8 cellular contexts compared by ENCODE assay signal in genomic region chr19:11506101-11506555, GRCh38. TPM values are rescaled to one million over a fixed set of nuclear protein-coding genes. Genes with fewer than 3 reads are reported as not detected.
DNase-seq lines count a peak whose midpoint lies in the region; ATAC-seq and TF ChIP-seq lines count a peak whose summit lies in the region.

No MANE protein-coding gene starts in this region.

- no peak for DNase-seq in activated CD4-positive, alpha-beta T cell treated with anti-CD3 and anti-CD28 coated beads for 36 hours
- DNase-seq in activated CD4-positive, alpha-beta T cell treated with anti-CD3 and anti-CD28 coated beads for 4 hours: no peak
- DNase-seq in activated B cell treated with CpG ODN at 0.5 μM for 24 hours: no peak
- DNase-seq in left ventricle myocardium superior: no peak
- peak; percentile 10 for DNase-seq in smooth muscle cell of the brain vasculature (ENCODE audit: low read depth, low spot score)
- DNase-seq in stimulated activated CD4-positive, alpha-beta T cell treated with anti-CD3 and anti-CD28 coated beads, Interleukin-4, amount 100 ng/mL, for 4 hours: no peak
- no peak for DNase-seq in effector CD8-positive, alpha-beta T cell (lab: John Stamatoyannopoulos, UW)

- H3K4me1 Mint-ChIP-seq in activated CD4-positive, alpha-beta T cell treated with anti-CD3 and anti-CD28 coated beads for 36 hours: peaks cover 12% of the 10 kb centered on the region
- peaks cover 18% of the 10 kb centered on the region for H3K4me1 Mint-ChIP-seq in activated B cell treated with CpG ODN at 0.5 μM for 24 hours

- peaks cover 16% of the 10 kb centered on the region for H3K36me3 Mint-ChIP-seq in activated CD4-positive, alpha-beta T cell treated with anti-CD3 and anti-CD28 coated beads for 36 hours (ENCODE audit: low read depth)
- H3K36me3 Mint-ChIP-seq in activated B cell treated with CpG ODN at 0.5 μM for 24 hours (ENCODE audit: low read depth): peaks cover 18% of the 10 kb centered on the region

- TF ChIP-seq CTCF in activated B cell treated with CpG ODN at 0.5 μM for 24 hours (IDR thresholded peaks at IDR 0.05): no peak

- H3K4me3 Mint-ChIP-seq in activated CD4-positive, alpha-beta T cell treated with anti-CD3 and anti-CD28 coated beads for 36 hours: peak overlapping the region; percentile 83
- peak overlapping the region; percentile 92 for H3K4me3 Mint-ChIP-seq in activated B cell treated with CpG ODN at 0.5 μM for 24 hours

- intact Hi-C loops in activated CD4-positive, alpha-beta T cell treated with anti-CD3 and anti-CD28 coated beads for 36 hours (cut with DNase I, micrococcal nuclease): no loop called here
- intact Hi-C loops in activated B cell treated with CpG ODN at 0.5 μM for 24 hours (cut with micrococcal nuclease): no loop called here
- intact Hi-C loops in left ventricle myocardium superior (cut with micrococcal nuclease): no loop called here

- POLR2A ChIA-PET in activated CD4-positive, alpha-beta T cell treated with anti-CD3 and anti-CD28 coated beads for 36 hours (lab: Charles Lee): no interaction called here
- POLR2A ChIA-PET in activated B cell treated with CpG ODN at 0.5 μM for 24 hours (lab: Charles Lee): interaction anchor here (0.6 to 2.1 kb wide), 8 partner anchors 17 to 261 kb away, joined by 3 to 10 read pairs (median 4); partner anchors contain the start of genes ECSIT, ELOF1 and ZNF441

- H3K9me3 Mint-ChIP-seq in activated CD4-positive, alpha-beta T cell treated with anti-CD3 and anti-CD28 coated beads for 36 hours (ENCODE audit: low read depth): no peaks in the 10 kb centered on the region
- H3K9me3 Mint-ChIP-seq in activated B cell treated with CpG ODN at 0.5 μM for 24 hours: no peaks in the 10 kb centered on the region

- CTCF ChIA-PET in activated CD4-positive, alpha-beta T cell treated with anti-CD3 and anti-CD28 coated beads for 36 hours (lab: Charles Lee): interaction anchor here (1.7 kb wide), 1 partner anchor 23 kb away, joined by 6 read pairs; no protein-coding TSS in a partner anchor
- CTCF ChIA-PET in activated B cell treated with CpG ODN at 0.5 μM for 24 hours (lab: Charles Lee): interaction anchor here (0.6 kb wide), 1 partner anchor 100 kb away, joined by 3 read pairs; no protein-coding TSS in a partner anchor

- peak; percentile 27 for ATAC-seq in activated CD4-positive, alpha-beta T cell treated with anti-CD3 and anti-CD28 coated beads for 36 hours
- peak; percentile 12 for ATAC-seq in HG03064 (IDR thresholded peaks at IDR 0.05; ENCODE audit: low read depth, unreplicated experiment)
- ATAC-seq in activated B cell treated with CpG ODN at 0.5 μM for 24 hours (ENCODE audit: low read depth): peak; percentile 10
- ATAC-seq in left ventricle myocardium superior: peak; percentile 19

- peak overlapping the region; percentile 94 for H3K27ac Mint-ChIP-seq in activated CD4-positive, alpha-beta T cell treated with anti-CD3 and anti-CD28 coated beads for 36 hours
- H3K27ac Mint-ChIP-seq in activated B cell treated with CpG ODN at 0.5 μM for 24 hours: peak overlapping the region; percentile 95

- no peaks in the 10 kb centered on the region for H3K27me3 Mint-ChIP-seq in activated CD4-positive, alpha-beta T cell treated with anti-CD3 and anti-CD28 coated beads for 36 hours
- H3K27me3 Mint-ChIP-seq in activated B cell treated with CpG ODN at 0.5 μM for 24 hours: no peaks in the 10 kb centered on the region

RNA-seq across cellular contexts. Expression of gene ZNF653, which starts 0.5 kb away (rescaled TPM):
- total RNA-seq in activated CD4-positive, alpha-beta T cell treated with anti-CD3 and anti-CD28 coated beads for 36 hours: 10 to 100 TPM; 13.1 to 16.6 TPM
- total RNA-seq in activated B cell treated with CpG ODN at 0.5 μM for 24 hours (10.3 and 14.1 TPM in 2 replicates), left ventricle myocardium superior (3.3 TPM)

RNA-seq across cellular contexts. Expression of gene ECSIT, which starts 22.8 kb away (rescaled TPM):
- total RNA-seq in activated CD4-positive, alpha-beta T cell treated with anti-CD3 and anti-CD28 coated beads for 36 hours: 10 to 100 TPM; 37.2 to 44.6 TPM
- total RNA-seq in activated B cell treated with CpG ODN at 0.5 μM for 24 hours (49.3 and 54.2 TPM in 2 replicates), left ventricle myocardium superior (180 TPM)

RNA-seq across cellular contexts. Expression of gene ELAVL3, which starts 25.3 kb away (rescaled TPM):
- total RNA-seq in activated CD4-positive, alpha-beta T cell treated with anti-CD3 and anti-CD28 coated beads for 36 hours: under 1 TPM in 1 of 2 experiments, not detected in 1; 0.09 TPM
- total RNA-seq in activated B cell treated with CpG ODN at 0.5 μM for 24 hours (not detected in 2 replicates), left ventricle myocardium superior (0.84 TPM)

RNA-seq across cellular contexts. Expression of gene CNN1, which starts 32.5 kb away (rescaled TPM):
- not detected for total RNA-seq in activated CD4-positive, alpha-beta T cell treated with anti-CD3 and anti-CD28 coated beads for 36 hours
- not detected in 2 replicates for total RNA-seq in activated B cell treated with CpG ODN at 0.5 μM for 24 hours
- 81.7 TPM for total RNA-seq in left ventricle myocardium superior

RNA-seq across cellular contexts. Expression of gene ELOF1, which starts 52.9 kb away (rescaled TPM):
- total RNA-seq in activated CD4-positive, alpha-beta T cell treated with anti-CD3 and anti-CD28 coated beads for 36 hours: 10 to 100 TPM; 48.0 to 53.7 TPM
- 61.7 and 66.1 TPM in 2 replicates for total RNA-seq in activated B cell treated with CpG ODN at 0.5 μM for 24 hours
- 36.0 TPM for total RNA-seq in left ventricle myocardium superior
